Comparison of ENCODE assay signal across 16 cellular contexts in genomic region chr17:16881239-16881924, GRCh38.
DNase-seq lines count a peak whose midpoint lies in the region; FAIRE-seq and TF ChIP-seq lines count a peak whose summit lies in the region.
"Had no signal": no experiment of that assay in that cellular context is flagged by ENCODE, and none has a peak within 500 bp of the region (broad histone marks: within the 10 kb centered on the region; RNA-seq: fewer than 3 reads in every experiment).

No MANE protein-coding gene starts in this region.

- H3K79me1 ChIP-seq in H1 (ENCODE audit: low read depth, low read length) (no peaks in the 10 kb centered on the region), neuronal stem cell (ENCODE audit: low read depth, low read length) (no peaks in the 10 kb centered on the region)

- H3K14ac ChIP-seq in H1 (ENCODE audit: insufficient read length) = no peak overlapping the region
- no peak overlapping the region for H3K14ac ChIP-seq in neuronal stem cell (ENCODE audit: low read length)

- intact Hi-C loops in esophagus muscularis mucosa (cut with DNase I) = no loop called here
- intact Hi-C loops in vagina (cut with DNase I) = no loop called here

- TF ChIP-seq CTCF in H1 (IDR thresholded peaks at IDR 0.05; ENCODE audit: control extremely low read depth in 1 of 3, insufficient read depth in 1 of 3, low read depth in 1 of 3, low read length in 3 of 3) (no peak), esophagus muscularis mucosa (IDR thresholded peaks at IDR 0.05) (no peak), vagina (IDR thresholded peaks at IDR 0.05) (no peak)

- CTCF ChIA-PET in H1 (lab: Charles Lee; ENCODE audit: partially characterized antibody) = interaction anchor here (1.5 kb wide), 1 partner anchor 110 kb away, joined by 4 read pairs; no protein-coding TSS in a partner anchor

- H2AFZ ChIP-seq in H1 (ENCODE audit: low read length) (no peak overlapping the region), neuronal stem cell (ENCODE audit: low read length) (no peak overlapping the region)
- H2AFZ ChIP-seq: GM23248 had no signal

- DNase-seq in H1 (ENCODE audit: low read depth in 1 of 2, low spot score in 2 of 2) (no peak), esophagus muscularis mucosa (ENCODE audit: extremely low spot score) (peak; percentile 19), neuronal stem cell (ENCODE audit: low spot score) (no peak), vagina (ENCODE audit: extremely low spot score in 2 of 2) (peak; percentile 56 to 94), frontal cortex (ENCODE audit: low spot score in 2 of 2) (no peak), HTR-8/SVneo (ENCODE audit: insufficient read length, low spot score) (no peak)
- DNase-seq: BE2C; CD4-positive, alpha-beta memory T cell; DMS79; GM23248; H7 had no signal

- H3K4me2 ChIP-seq in H1 (ENCODE audit: insufficient read depth in 1 of 2, low read depth in 2 of 2, low read length in 2 of 2) = no peak overlapping the region
- no peak overlapping the region for H3K4me2 ChIP-seq in neuronal stem cell (ENCODE audit: insufficient read depth, low read length, poor library complexity, severe bottlenecking)
- H3K4me2 ChIP-seq: A549 had no signal

- TF ChIP-seq RAD21 in H1 (IDR thresholded peaks at IDR 0.05 in 1 of 2, conservative IDR thresholded peaks at IDR 0.05 in 1 of 2; ENCODE audit: low read depth in 2 of 2, low read length in 2 of 2) = no peak

- H3K9ac ChIP-seq in H1 (replicated peaks in 1 of 4; ENCODE audit: extremely low read depth in 1 of 4, low read depth in 3 of 4, low read length in 3 of 4) (no peak overlapping the region), neuronal stem cell (ENCODE audit: low read depth, low read length, poor library complexity) (no peak overlapping the region)
- H3K9ac ChIP-seq: GM23248 had no signal

- TF ChIP-seq POLR2A in H1 (IDR thresholded peaks at IDR 0.05; ENCODE audit: control extremely low read depth in 1 of 2, low read depth in 2 of 2, low read length in 2 of 2) (no peak), esophagus muscularis mucosa (IDR thresholded peaks at IDR 0.05; ENCODE audit: low read depth) (no peak), vagina (IDR thresholded peaks at IDR 0.05) (no peak)

- WGBS in H1 (ENCODE audit: extremely low coverage in 1 of 2, insufficient coverage in 1 of 2, insufficient read length in 1 of 2, insufficient replicate concordance in 2 of 2, low coverage in 1 of 2, low lambda C conversion rate in 2 of 2, missing lambda C conversion rate in 1 of 2), 2 experiments = 88% methylated on average over 8 of the region's 9 CpGs; no CpG with 5 or more reads in 1 of the 2 experiments
- 94% methylated on average over 3 of the region's 9 CpGs for WGBS in esophagus muscularis mucosa
- WGBS in neuronal stem cell (ENCODE audit: extremely low coverage in 2 of 2, insufficient read length in 2 of 2, insufficient replicate concordance in 1 of 2), 2 donors = no CpG with 5 or more reads among the region's 9 CpGs

- H3K18ac ChIP-seq in H1 (ENCODE audit: extremely low read depth, low read length) (no peak overlapping the region), neuronal stem cell (ENCODE audit: low read length) (peak overlapping the region; percentile 52)

- H2BK120ac ChIP-seq in H1 (replicated peaks; ENCODE audit: low read depth, low read length) (no peak overlapping the region), neuronal stem cell (ENCODE audit: low read depth, low read length) (no peak overlapping the region)

- no peaks in the 10 kb centered on the region for H3K4me1 ChIP-seq in H1 (replicated peaks in 1 of 4; ENCODE audit: control insufficient read depth in 3 of 4, insufficient read depth in 4 of 4, low read length in 3 of 4)
- H3K4me1 ChIP-seq in esophagus muscularis mucosa = no peaks in the 10 kb centered on the region
- H3K4me1 ChIP-seq in neuronal stem cell (ENCODE audit: control insufficient read depth in 2 of 2, insufficient read depth in 1 of 2, low read depth in 1 of 2, low read length in 2 of 2) = no peaks in the 10 kb centered on the region
- H3K4me1 ChIP-seq in vagina = no peaks in the 10 kb centered on the region
- H3K4me1 ChIP-seq: A549, BE2C had no signal

- no peaks in the 10 kb centered on the region for H3K23me2 ChIP-seq in H1 (ENCODE audit: low read depth, low read length)

- FAIRE-seq in H1 (lab: Jason Lieb, UNC) (no peak), frontal cortex (lab: Jason Lieb, UNC) (no peak), HTR-8/SVneo (lab: Jason Lieb, UNC) (no peak)
- FAIRE-seq: A549, GM12878, GM18507, HepG2 had no signal

- H3K4me3 ChIP-seq in H1 (ENCODE audit: extremely low read depth in 1 of 4, insufficient read depth in 2 of 4, low read depth in 3 of 4, low read length in 4 of 4) = no peak overlapping the region
- H3K4me3 ChIP-seq in esophagus muscularis mucosa = no peak overlapping the region
- H3K4me3 ChIP-seq in neuronal stem cell (ENCODE audit: low read length in 2 of 2) = no peak overlapping the region
- H3K4me3 ChIP-seq in vagina = no peak overlapping the region
- H3K4me3 ChIP-seq: A549, GM12878, GM23248 had no signal

- H3K27me3 ChIP-seq in H1 (replicated peaks in 1 of 4; ENCODE audit: control insufficient read depth in 3 of 4, extremely low read depth in 1 of 4, insufficient read depth in 3 of 4, low read length in 3 of 4) = no peaks in the 10 kb centered on the region
- no peaks in the 10 kb centered on the region for H3K27me3 ChIP-seq in esophagus muscularis mucosa
- no peaks in the 10 kb centered on the region for H3K27me3 ChIP-seq in neuronal stem cell (ENCODE audit: control insufficient read depth in 3 of 3, insufficient read depth in 3 of 3, low read depth in 1 of 3, low read length in 3 of 3)
- no peaks in the 10 kb centered on the region for H3K27me3 ChIP-seq in vagina
- H3K27me3 ChIP-seq: BE2C had no signal

- H3K56ac ChIP-seq in H1 (replicated peaks; ENCODE audit: insufficient read length, low read depth, low read length) = no peak overlapping the region

- H3K4ac ChIP-seq in H1 (replicated peaks; ENCODE audit: insufficient read length, low read depth, low read length) (no peak overlapping the region), neuronal stem cell (ENCODE audit: low read length) (no peak overlapping the region)

- H4K91ac ChIP-seq in H1 (replicated peaks; ENCODE audit: insufficient read length, low read length) (no peak overlapping the region), neuronal stem cell (ENCODE audit: low read depth, low read length, poor library complexity) (no peak overlapping the region)

- H3K9me3 ChIP-seq in H1 (ENCODE audit: insufficient read depth in 2 of 2, low read depth in 1 of 2, low read length in 1 of 2) (no peaks in the 10 kb centered on the region), esophagus muscularis mucosa (peaks cover 0 to 7% (median 0%) of the 10 kb centered on the region in 4 donors), neuronal stem cell (replicated peaks in 1 of 2; ENCODE audit: control insufficient read depth in 2 of 2, insufficient read depth in 1 of 2, low read depth in 1 of 2, low read length in 2 of 2) (peaks cover 0 to 3% of the 10 kb centered on the region in 2 donors), vagina (no peaks in the 10 kb centered on the region)
- H3K9me3 ChIP-seq: BE2C had no signal

- no peaks in the 10 kb centered on the region for H3K36me3 ChIP-seq in H1 (ENCODE audit: control insufficient read depth in 2 of 4, insufficient read depth in 4 of 4, low read length in 3 of 4)
- no peaks in the 10 kb centered on the region for H3K36me3 ChIP-seq in esophagus muscularis mucosa
- H3K36me3 ChIP-seq in neuronal stem cell (replicated peaks in 1 of 2; ENCODE audit: control insufficient read depth in 2 of 2, insufficient read depth in 2 of 2, low read length in 2 of 2) = no peaks in the 10 kb centered on the region
- H3K36me3 ChIP-seq in vagina = no peaks in the 10 kb centered on the region
- H3K36me3 ChIP-seq: BE2C had no signal

- TF ChIP-seq EP300 in H1 (IDR thresholded peaks at IDR 0.05; ENCODE audit: borderline replicate concordance in 1 of 2, low read depth in 2 of 2, low read length in 2 of 2) = no peak
- TF ChIP-seq EP300 in esophagus muscularis mucosa (IDR thresholded peaks at IDR 0.05) = no peak

- H4K5ac ChIP-seq in H1 (ENCODE audit: insufficient read length, low read depth, low read length) = no peak overlapping the region

- H3K27ac ChIP-seq in H1 (ENCODE audit: low read depth, low read length) (no peak overlapping the region), esophagus muscularis mucosa (replicated peaks in 1 of 4) (no peak overlapping the region), neuronal stem cell (replicated peaks; ENCODE audit: low read length) (no peak overlapping the region), vagina (no peak overlapping the region)
- H3K27ac ChIP-seq: A549, C4-2B, GM23248 had no signal

- H4K8ac ChIP-seq in H1 (ENCODE audit: extremely low read depth, insufficient read depth, low read length) (peak overlapping the region; percentile 71; the same call in 1 of the 2 replicates), neuronal stem cell (ENCODE audit: low read depth, low read length) (no peak overlapping the region)

- H4K20me1 ChIP-seq in H1 (replicated peaks in 1 of 2; ENCODE audit: control insufficient read depth in 1 of 2, insufficient read depth in 2 of 2, low read length in 2 of 2) = no peaks in the 10 kb centered on the region

- H2BK12ac ChIP-seq in H1 (ENCODE audit: low read depth, low read length) (no peak overlapping the region), neuronal stem cell (ENCODE audit: low read length) (no peak overlapping the region)

- POLR2A ChIA-PET in H1 (lab: Charles Lee; ENCODE audit: partially characterized antibody) = no interaction called here

- H2BK20ac ChIP-seq in H1 (ENCODE audit: low read length) = no peak overlapping the region

- no peaks in the 10 kb centered on the region for H3K79me2 ChIP-seq in H1 (ENCODE audit: control insufficient read depth in 1 of 2, insufficient read depth in 2 of 2, low read length in 2 of 2)

- H2BK5ac ChIP-seq in H1 (ENCODE audit: low read depth, low read length) (no peak overlapping the region), neuronal stem cell (ENCODE audit: low read length) (no peak overlapping the region)

- H2BK15ac ChIP-seq in H1 (ENCODE audit: low read length) = no peak overlapping the region
- no peak overlapping the region for H2BK15ac ChIP-seq in neuronal stem cell (ENCODE audit: low read length)

- H2AK5ac ChIP-seq in H1 (ENCODE audit: low read depth, low read length) (no peak overlapping the region), neuronal stem cell (ENCODE audit: low read depth, low read length) (peak overlapping the region; percentile 56)

- H3K23ac ChIP-seq in H1 (ENCODE audit: insufficient read length) (no peak overlapping the region), neuronal stem cell (ENCODE audit: low read depth, low read length, poor library complexity) (peak overlapping the region; percentile 23)

TF ChIP-seq in H1, 55 proteins besides CTCF, POLR2A, EP300 and RAD21 (continues in another document):
- TF ChIP-seq BRCA1 (IDR thresholded peaks at IDR 0.05; ENCODE audit: low read depth, low read length) (no peak), TBP (IDR thresholded peaks at IDR 0.05; ENCODE audit: low read depth, low read length) (no peak), TEAD4 (IDR thresholded peaks at IDR 0.05; ENCODE audit: low read depth, low read length) (no peak), SUZ12 (IDR thresholded peaks at IDR 0.05; ENCODE audit: low read length) (no peak), POLR2AphosphoS5 (IDR thresholded peaks at IDR 0.05; ENCODE audit: low read depth, low read length) (no peak), RFX5 (IDR thresholded peaks at IDR 0.05; ENCODE audit: borderline replicate concordance, low read depth, low read length) (no peak)

Comparison
In these comparisons a context has a peak if more than half of its experiments do, and no peak if none do; other contexts are left out.
1. DNase-seq: peak in esophagus muscularis mucosa (single experiment) and vagina (2 of 2); none in H1 (0 of 2), neuronal stem cell (single experiment), frontal cortex (0 of 2) and HTR-8/SVneo (single experiment).